ENCODE assay signal across 17 cellular contexts in the genomic region with DNA sequence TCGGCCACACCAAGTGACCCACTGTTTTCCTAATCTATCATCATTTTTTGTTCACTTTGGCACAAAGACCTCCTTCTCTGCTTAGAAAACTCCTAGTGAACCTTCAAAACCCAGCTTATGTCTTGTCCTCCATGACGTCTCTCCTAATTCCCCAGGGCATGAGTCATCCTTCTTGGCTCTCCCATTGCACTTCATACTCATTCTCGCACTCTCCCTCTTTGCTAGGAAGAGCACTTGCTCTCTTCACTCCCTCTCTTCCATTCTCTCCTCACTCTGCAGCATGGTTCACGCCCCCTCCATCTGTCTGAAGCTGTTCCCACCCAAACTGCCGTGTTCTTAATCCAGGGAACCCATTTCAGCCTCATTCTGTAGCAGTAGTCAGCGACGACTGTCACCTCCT.
"Had no signal": no experiment of that assay in that cellular context is flagged by ENCODE, and none has a peak within 500 bp of the region (broad histone marks: within the 10 kb centered on the region; RNA-seq: fewer than 3 reads in every experiment).

No MANE protein-coding gene starts in this region.

- H3K27ac ChIP-seq: breast epithelium, lower lobe of right lung, neural progenitor cell, pancreas, testis, VCaP had no signal

- H3K4me1 ChIP-seq: breast epithelium, lower lobe of right lung, pancreas, testis had no signal

- H2AFZ ChIP-seq: neural progenitor cell had no signal

- H3K9me3 ChIP-seq: lower lobe of right lung, pancreas, testis had no signal

- DNase-seq: activated CD4-positive, alpha-beta memory T cell treated with anti-CD3 and anti-CD28 coated beads for 36 hours; activated effector memory CD4-positive, alpha-beta T cell treated with anti-CD3 and anti-CD28 coated beads, Interleukin-2, amount 50 U/mL, for 16 hours; activated naive CD8-positive, alpha-beta T cell treated with anti-CD3 and anti-CD28 coated beads for 36 hours; activated T-cell treated with anti-CD3 and anti-CD28 coated beads, Interleukin-2, amount 50 U/mL, for 4 hours; anterior cingulate cortex; hypothalamus; lower lobe of right lung; midbrain; pancreas; retina; stimulated activated CD4-positive, alpha-beta T cell treated with anti-CD3 and anti-CD28 coated beads, Interleukin-15, amount 100 ng/mL, for 24 hours; stimulated activated CD4-positive, alpha-beta T cell treated with anti-CD3 and anti-CD28 coated beads, Interleukin-4, amount 100 ng/mL, for 24 hours; T-helper 9 cell; testis had no signal

- H3K4me2 ChIP-seq: neural progenitor cell had no signal

- H3K27me3 ChIP-seq: breast epithelium, neural progenitor cell, pancreas, testis had no signal

- H3K9ac ChIP-seq: neural progenitor cell had no signal

- FAIRE-seq: pancreas had no signal

- ATAC-seq: activated T-cell treated with anti-CD3 and anti-CD28 coated beads, Interleukin-2, amount 50 U/mL, for 4 hours; lower lobe of right lung; pancreas had no signal

- H3K4me3 ChIP-seq: breast epithelium, lower lobe of right lung, neural progenitor cell, pancreas, testis had no signal

- H3K36me3 ChIP-seq: breast epithelium, lower lobe of right lung, neural progenitor cell, pancreas had no signal
